Comparison of ENCODE assay signal across 9 cellular contexts in genomic region chr6:43263314-43264178, GRCh38. TPM values are rescaled to one million over a fixed set of nuclear protein-coding genes. Genes with fewer than 3 reads are reported as not detected.
DNase-seq lines count a peak whose midpoint lies in the region; ATAC-seq, FAIRE-seq and TF ChIP-seq lines count a peak whose summit lies in the region.
"Had no signal": no experiment of that assay in that cellular context is flagged by ENCODE, and none has a peak within 500 bp of the region (broad histone marks: within the 10 kb centered on the region; RNA-seq: fewer than 3 reads in every experiment).

No MANE protein-coding gene starts in this region.

- H3K36me3 Mint-ChIP-seq in type B pancreatic cell, result no peaks in the 10 kb centered on the region

- H3K27ac ChIP-seq in pancreas, result no peak overlapping the region

- H3K4me1 ChIP-seq in pancreas, result peaks cover 0 to 18% (median 10%) of the 10 kb centered on the region in 3 donors

- H3K4me3 Mint-ChIP-seq in type B pancreatic cell, result no peak overlapping the region

- H3K9me3 Mint-ChIP-seq in type B pancreatic cell, result no peaks in the 10 kb centered on the region

- TF ChIP-seq CTCF in pancreas (IDR thresholded peaks at IDR 0.05), result peak; percentile 52 to 80 (median 64)
- TF ChIP-seq CTCF in type B pancreatic cell (conservative IDR thresholded peaks at IDR 0.05), result peak; percentile 84

- peaks cover 35% of the 10 kb centered on the region for H3K4me1 Mint-ChIP-seq in type B pancreatic cell (ENCODE audit: unreplicated experiment)

- H3K27me3 Mint-ChIP-seq in type B pancreatic cell, result peaks cover 12% of the 10 kb centered on the region

- H3K36me3 ChIP-seq in pancreas, result no peaks in the 10 kb centered on the region

- FAIRE-seq in GM18507 (lab: Jason Lieb, UNC) (peak; percentile 86), frontal cortex (lab: Jason Lieb, UNC) (no peak), pancreas (lab: Jason Lieb, UNC) (no peak)

- no peak overlapping the region for H3K4me3 ChIP-seq in pancreas

- no peaks in the 10 kb centered on the region for H3K9me3 ChIP-seq in pancreas

- DNase-seq in A172 (ENCODE audit: low spot score), result peak; percentile 54
- peak; percentile 86 for DNase-seq in GM18507 (ENCODE audit: extremely low spot score, insufficient read length, low read depth)
- DNase-seq in SHP77 (lab: John Stamatoyannopoulos, UW), result peak; percentile 61 to 80
- peak; percentile 90 for DNase-seq in activated effector memory CD4-positive, alpha-beta T cell treated with anti-CD3 and anti-CD28 coated beads, Interleukin-2, amount 50 U/mL, for 16 hours
- peak; percentile 75 to 80 for DNase-seq in frontal cortex (ENCODE audit: low spot score in 2 of 2)
- DNase-seq in pancreas, result peak; percentile 72 to 92 (median 82)
- no peak for DNase-seq in type B pancreatic cell (ENCODE audit: extremely low spot score, unreplicated experiment)

- H3K27me3 ChIP-seq in pancreas, result no peaks in the 10 kb centered on the region

- ATAC-seq in HG03571 (IDR thresholded peaks at IDR 0.05; ENCODE audit: unreplicated experiment) (peak; percentile 69), pancreas (peak; percentile 69 to 89 (median 84))

- 45 to 48% methylated on average over 12 of the region's 12 CpGs for WGBS in pancreas, 2 donors

- H3K27ac Mint-ChIP-seq in type B pancreatic cell, result peak overlapping the region; percentile 49

- intact Hi-C loops in pancreas (cut with DNase I), result loop anchor here in 1 of 3 donors (5.0 kb wide), 1 partner anchor 94 kb away; no protein-coding TSS in a partner anchor

RNA-seq across cellular contexts. Expression of gene TTBK1, which starts 20.3 kb away (rescaled TPM):
- not detected in 2 replicates for total RNA-seq in A172 (2014; rRNA removed; shearing (Covaris generic))
- total RNA-seq in frontal cortex (9.8 TPM), pancreas (under 1 TPM; 0.08 to 0.19 (median 0.14) TPM), type B pancreatic cell (ENCODE audit: low replicate concordance) (0.93 and 1.7 TPM in 2 replicates)
- polyA plus RNA-seq in pancreas, result under 1 TPM; 0.45 to 0.57 TPM
- total RNA-seq: subcutaneous adipose tissue had no signal

RNA-seq across cellular contexts. Expression of gene DNPH1, which starts 34.3 kb away (rescaled TPM):
- 120 and 173 TPM in 2 replicates for total RNA-seq in A172 (2014; rRNA removed; shearing (Covaris generic))
- total RNA-seq in frontal cortex (13.9 TPM), pancreas (10 to 100 TPM; 19.9 to 45.1 (median 38.4) TPM), type B pancreatic cell (ENCODE audit: low replicate concordance) (47.8 and 52.3 TPM in 2 replicates)
- 10 to 100 TPM; 56.0 to 73.3 TPM for polyA plus RNA-seq in pancreas

RNA-seq across cellular contexts. Expression of gene SLC22A7, which starts 34.5 kb away (rescaled TPM):
- not detected in 2 replicates for total RNA-seq in A172 (2014; rRNA removed; shearing (Covaris generic))
- 0.41 TPM for total RNA-seq in frontal cortex
- under 1 TPM in 1 of 6 donors, not detected in 5; 0.16 TPM for total RNA-seq in pancreas
- polyA plus RNA-seq in pancreas, result not detected
- 0.12 TPM in 1 of 2 replicates, not detected in the other for total RNA-seq in type B pancreatic cell (ENCODE audit: low replicate concordance)
- total RNA-seq: subcutaneous adipose tissue had no signal

RNA-seq across cellular contexts. Expression of gene CRIP3, which starts 45.1 kb away (rescaled TPM):
- total RNA-seq in A172 (2014; rRNA removed; shearing (Covaris generic)), result not detected in 2 replicates
- total RNA-seq in frontal cortex (4.5 TPM), pancreas (1 to 10 TPM in 2 of 6 donors, under 1 TPM in 4; 0.46 to 4.6 (median 0.82) TPM), type B pancreatic cell (ENCODE audit: low replicate concordance) (1.1 and 2.9 TPM in 2 replicates)
- polyA plus RNA-seq in pancreas, result 1 to 10 TPM; 4.5 to 9.7 TPM
